In the genomic region with DNA sequence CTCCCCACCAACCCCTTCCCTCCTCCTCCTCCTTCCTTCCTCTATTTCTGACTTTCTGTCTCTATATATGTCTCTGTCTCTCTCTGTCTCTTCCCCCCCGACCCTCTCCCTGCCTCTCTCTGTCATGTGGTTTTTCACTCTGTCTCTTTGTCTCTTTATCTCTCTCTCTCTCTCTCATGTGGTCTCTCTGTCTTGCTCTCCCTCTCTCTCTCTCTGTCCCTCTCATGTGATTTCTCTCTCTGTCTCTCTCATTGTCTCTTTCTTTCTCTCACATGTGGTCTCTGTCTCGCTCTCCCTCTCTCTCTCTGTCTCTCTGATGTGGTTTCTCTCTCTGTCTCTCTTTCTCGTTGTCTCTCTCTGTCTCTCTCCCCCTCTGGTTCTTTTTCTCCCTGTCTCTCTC, we compare ENCODE assay signal across 2 cellular contexts.
TF ChIP-seq lines count a peak whose summit lies in the region.

No MANE protein-coding gene starts in this region.

TF ChIP-seq in H1, 55 proteins besides CTCF, POLR2A, EP300 and RAD21:
- TF ChIP-seq BRCA1 (IDR thresholded peaks at IDR 0.05; ENCODE audit: low read depth, low read length) (no peak), GABPA (IDR thresholded peaks at IDR 0.05; ENCODE audit: borderline replicate concordance, insufficient read depth, low read length) (no peak), RBBP5 (IDR thresholded peaks at IDR 0.05; ENCODE audit: borderline replicate concordance, low read depth, low read length) (no peak), CBX5 (IDR thresholded peaks at IDR 0.05; ENCODE audit: low read depth, low read length) (no peak), RXRA (IDR thresholded peaks at IDR 0.05; ENCODE audit: insufficient read depth, low read depth, low read length) (no peak), ZNF274 (IDR thresholded peaks at IDR 0.05; ENCODE audit: borderline replicate concordance, extremely low read depth, low read length) (no peak), CBX8 (IDR thresholded peaks at IDR 0.05; ENCODE audit: borderline replicate concordance, low read depth, low read length) (no peak), TCF12 (IDR thresholded peaks at IDR 0.05; ENCODE audit: low read depth, low read length) (no peak), RNF2 (IDR thresholded peaks at IDR 0.05; ENCODE audit: borderline replicate concordance, low read depth, low read length, missing control alignments, poor library complexity, severe bottlenecking) (no peak), TBP (IDR thresholded peaks at IDR 0.05; ENCODE audit: low read depth, low read length) (no peak), SRF (IDR thresholded peaks at IDR 0.05; ENCODE audit: low read depth, low read length) (no peak), YY1 (IDR thresholded peaks at IDR 0.05; ENCODE audit: low read depth, low read length) (no peak), BACH1 (IDR thresholded peaks at IDR 0.05; ENCODE audit: low read length) (no peak)
- TF ChIP-seq, protein P1, sequence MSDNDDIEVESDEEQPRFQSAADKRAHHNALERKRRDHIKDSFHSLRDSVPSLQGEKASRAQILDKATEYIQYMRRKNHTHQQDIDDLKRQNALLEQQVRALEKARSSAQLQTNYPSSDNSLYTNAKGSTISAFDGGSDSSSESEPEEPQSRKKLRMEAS (IDR thresholded peaks at IDR 0.05): no peak

TF ChIP-seq in SK-N-SH treated with all-trans-retinoic acid at 6 μM for 48 hours, 23 proteins besides CTCF, POLR2A, EP300 and RAD21:
- TF ChIP-seq, protein P2, sequence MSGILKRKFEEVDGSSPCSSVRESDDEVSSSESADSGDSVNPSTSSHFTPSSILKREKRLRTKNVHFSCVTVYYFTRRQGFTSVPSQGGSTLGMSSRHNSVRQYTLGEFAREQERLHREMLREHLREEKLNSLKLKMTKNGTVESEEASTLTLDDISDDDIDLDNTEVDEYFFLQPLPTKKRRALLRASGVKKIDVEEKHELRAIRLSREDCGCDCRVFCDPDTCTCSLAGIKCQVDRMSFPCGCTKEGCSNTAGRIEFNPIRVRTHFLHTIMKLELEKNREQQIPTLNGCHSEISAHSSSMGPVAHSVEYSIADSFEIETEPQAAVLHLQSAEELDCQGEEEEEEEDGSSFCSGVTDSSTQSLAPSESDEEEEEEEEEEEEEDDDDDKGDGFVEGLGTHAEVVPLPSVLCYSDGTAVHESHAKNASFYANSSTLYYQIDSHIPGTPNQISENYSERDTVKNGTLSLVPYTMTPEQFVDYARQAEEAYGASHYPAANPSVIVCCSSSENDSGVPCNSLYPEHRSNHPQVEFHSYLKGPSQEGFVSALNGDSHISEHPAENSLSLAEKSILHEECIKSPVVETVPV (CRISPR knock-in tag; IDR thresholded peaks at IDR 0.05): no peak
- TF ChIP-seq ZC3H10 (CRISPR knock-in tag; IDR thresholded peaks at IDR 0.05) (no peak), PPARA (CRISPR knock-in tag; IDR thresholded peaks at IDR 0.05; ENCODE audit: borderline replicate concordance) (no peak), ZNF8 (CRISPR knock-in tag; IDR thresholded peaks at IDR 0.05) (no peak), BACH2 (CRISPR knock-in tag; IDR thresholded peaks at IDR 0.05; ENCODE audit: borderline replicate concordance) (no peak), ZNF70 (CRISPR knock-in tag; IDR thresholded peaks at IDR 0.05) (no peak), ISL1 (CRISPR knock-in tag; IDR thresholded peaks at IDR 0.05) (no peak), RARB (CRISPR knock-in tag; IDR thresholded peaks at IDR 0.05) (no peak), TOX (CRISPR knock-in tag; IDR thresholded peaks at IDR 0.05; ENCODE audit: borderline replicate concordance) (no peak), ARNTL (CRISPR knock-in tag; IDR thresholded peaks at IDR 0.05; ENCODE audit: borderline replicate concordance, low read depth) (no peak)
- TF ChIP-seq, protein P3, sequence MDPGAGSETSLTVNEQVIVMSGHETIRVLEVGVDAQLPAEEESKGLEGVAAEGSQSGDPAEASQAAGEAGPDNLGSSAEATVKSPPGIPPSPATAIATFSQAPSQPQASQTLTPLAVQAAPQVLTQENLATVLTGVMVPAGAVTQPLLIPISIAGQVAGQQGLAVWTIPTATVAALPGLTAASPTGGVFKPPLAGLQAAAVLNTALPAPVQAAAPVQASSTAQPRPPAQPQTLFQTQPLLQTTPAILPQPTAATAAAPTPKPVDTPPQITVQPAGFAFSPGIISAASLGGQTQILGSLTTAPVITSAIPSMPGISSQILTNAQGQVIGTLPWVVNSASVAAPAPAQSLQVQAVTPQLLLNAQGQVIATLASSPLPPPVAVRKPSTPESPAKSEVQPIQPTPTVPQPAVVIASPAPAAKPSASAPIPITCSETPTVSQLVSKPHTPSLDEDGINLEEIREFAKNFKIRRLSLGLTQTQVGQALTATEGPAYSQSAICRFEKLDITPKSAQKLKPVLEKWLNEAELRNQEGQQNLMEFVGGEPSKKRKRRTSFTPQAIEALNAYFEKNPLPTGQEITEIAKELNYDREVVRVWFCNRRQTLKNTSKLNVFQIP (CRISPR knock-in tag; IDR thresholded peaks at IDR 0.05; ENCODE audit: borderline replicate concordance, low read depth): no peak
- TF ChIP-seq, protein P4, sequence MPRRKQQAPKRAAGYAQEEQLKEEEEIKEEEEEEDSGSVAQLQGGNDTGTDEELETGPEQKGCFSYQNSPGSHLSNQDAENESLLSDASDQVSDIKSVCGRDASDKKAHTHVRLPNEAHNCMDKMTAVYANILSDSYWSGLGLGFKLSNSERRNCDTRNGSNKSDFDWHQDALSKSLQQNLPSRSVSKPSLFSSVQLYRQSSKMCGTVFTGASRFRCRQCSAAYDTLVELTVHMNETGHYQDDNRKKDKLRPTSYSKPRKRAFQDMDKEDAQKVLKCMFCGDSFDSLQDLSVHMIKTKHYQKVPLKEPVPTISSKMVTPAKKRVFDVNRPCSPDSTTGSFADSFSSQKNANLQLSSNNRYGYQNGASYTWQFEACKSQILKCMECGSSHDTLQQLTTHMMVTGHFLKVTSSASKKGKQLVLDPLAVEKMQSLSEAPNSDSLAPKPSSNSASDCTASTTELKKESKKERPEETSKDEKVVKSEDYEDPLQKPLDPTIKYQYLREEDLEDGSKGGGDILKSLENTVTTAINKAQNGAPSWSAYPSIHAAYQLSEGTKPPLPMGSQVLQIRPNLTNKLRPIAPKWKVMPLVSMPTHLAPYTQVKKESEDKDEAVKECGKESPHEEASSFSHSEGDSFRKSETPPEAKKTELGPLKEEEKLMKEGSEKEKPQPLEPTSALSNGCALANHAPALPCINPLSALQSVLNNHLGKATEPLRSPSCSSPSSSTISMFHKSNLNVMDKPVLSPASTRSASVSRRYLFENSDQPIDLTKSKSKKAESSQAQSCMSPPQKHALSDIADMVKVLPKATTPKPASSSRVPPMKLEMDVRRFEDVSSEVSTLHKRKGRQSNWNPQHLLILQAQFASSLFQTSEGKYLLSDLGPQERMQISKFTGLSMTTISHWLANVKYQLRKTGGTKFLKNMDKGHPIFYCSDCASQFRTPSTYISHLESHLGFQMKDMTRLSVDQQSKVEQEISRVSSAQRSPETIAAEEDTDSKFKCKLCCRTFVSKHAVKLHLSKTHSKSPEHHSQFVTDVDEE (CRISPR knock-in tag; IDR thresholded peaks at IDR 0.05): no peak
